14 cellular contexts compared by ENCODE assay signal in the genomic region with DNA sequence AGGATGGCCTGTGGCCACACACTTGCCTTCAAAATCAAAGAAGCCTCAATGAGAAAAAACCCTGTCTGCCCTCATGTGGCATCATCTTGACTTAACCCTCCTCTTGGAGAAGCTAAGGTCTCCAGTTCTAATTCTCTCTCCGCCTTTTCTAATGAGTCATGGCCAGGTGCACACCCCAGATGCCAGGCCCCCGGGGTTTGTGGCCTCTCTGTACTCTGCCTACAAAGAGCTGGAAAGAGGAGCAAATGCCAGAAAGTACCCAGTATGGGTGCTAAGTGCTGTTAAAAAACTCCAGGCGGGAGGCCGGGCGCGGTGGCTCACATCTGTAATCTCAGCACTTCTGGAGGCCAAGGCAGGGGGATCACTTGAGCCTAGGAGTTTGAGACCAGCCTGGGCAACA. TPM values are rescaled to one million over a fixed set of nuclear protein-coding genes. Genes with fewer than 3 reads are reported as not detected.
DNase-seq lines count a peak whose midpoint lies in the region; ATAC-seq and TF ChIP-seq lines count a peak whose summit lies in the region.
"Not testable (repeated sequence)": the region's sequence is repeated elsewhere in the genome, so short reads cannot be mapped to it uniquely, and the experiment has no call there.
"Had no signal": no experiment of that assay in that cellular context is flagged by ENCODE, and none has a peak within 500 bp of the region (broad histone marks: within the 10 kb centered on the region; RNA-seq: fewer than 3 reads in every experiment).

No MANE protein-coding gene starts in this region.

- H2AFZ ChIP-seq in DND-41 (ENCODE audit: low read depth, low read length): not testable (repeated sequence)

- in situ Hi-C loops in gastrocnemius medialis (cut with MboI; ENCODE audit: low sequenced_read_pairs in 4 of 4): not testable (repeated sequence)

- not testable (repeated sequence) for H3K27me3 ChIP-seq in DND-41 (ENCODE audit: insufficient read depth, low read length, poor library complexity); left ventricle myocardium inferior (ENCODE audit: low read depth); gastrocnemius medialis

- H3K4me2 ChIP-seq in DND-41 (ENCODE audit: insufficient read depth, low read length): not testable (repeated sequence)

- H3K27ac Mint-ChIP-seq in activated CD4-positive, alpha-beta T cell treated with anti-CD3 and anti-CD28 coated beads, Interleukin-2, amount 10 ng/mL, durations not matched to agents 7 days and 5 days: peak overlapping the region; percentile 27
- H3K27ac Mint-ChIP-seq in activated naive CD8-positive, alpha-beta T cell: peak overlapping the region; percentile 58
- H3K27ac Mint-ChIP-seq in central memory CD8-positive, alpha-beta T cell (ENCODE audit: low read depth): peak overlapping the region; percentile 69

- H3K27me3 Mint-ChIP-seq in activated CD4-positive, alpha-beta T cell treated with anti-CD3 and anti-CD28 coated beads, Interleukin-2, amount 10 ng/mL, durations not matched to agents 7 days and 5 days; activated naive CD8-positive, alpha-beta T cell; central memory CD8-positive, alpha-beta T cell: not testable (repeated sequence)

- not testable (repeated sequence) for H3K9me3 ChIP-seq in DND-41 (ENCODE audit: insufficient read depth, low read length, severe bottlenecking); left ventricle myocardium inferior (replicated peaks); gastrocnemius medialis

- POLR2A ChIA-PET in activated CD4-positive, alpha-beta T cell treated with anti-CD3 and anti-CD28 coated beads, Interleukin-2, amount 10 ng/mL, durations not matched to agents 7 days and 5 days (lab: Charles Lee): not testable (repeated sequence)

- H3K36me3 ChIP-seq in DND-41 (ENCODE audit: insufficient read depth, low read length); left ventricle myocardium inferior; gastrocnemius medialis: not testable (repeated sequence)

- TF ChIP-seq POLR2A in gastrocnemius medialis (IDR thresholded peaks at IDR 0.05): not testable (repeated sequence)

- peak; percentile 72 for ATAC-seq in DND-41 (ENCODE audit: insufficient read depth, low read depth)
- not testable (repeated sequence) for ATAC-seq in central memory CD8-positive, alpha-beta T cell (replicated peaks; ENCODE audit: extremely low read depth, poor library complexity, severe bottlenecking); gastrocnemius medialis

- not testable (repeated sequence) for H3K27ac ChIP-seq in DND-41 (ENCODE audit: low read length)
- peak overlapping the region; percentile 46 for H3K27ac ChIP-seq in left ventricle myocardium inferior (replicated peaks)
- peak overlapping the region; percentile 98 to 100 (median 98) for H3K27ac ChIP-seq in gastrocnemius medialis
- peak overlapping the region; percentile 40 for H3K27ac ChIP-seq in substantia nigra (ENCODE audit: low read depth, low read length, poor library complexity, severe bottlenecking)

- TF ChIP-seq CTCF in DND-41 (IDR thresholded peaks at IDR 0.05; ENCODE audit: borderline replicate concordance, extremely low read depth, low read length, poor library complexity, severe bottlenecking); left ventricle myocardium inferior (IDR thresholded peaks at IDR 0.05; ENCODE audit: borderline replicate concordance); gastrocnemius medialis (IDR thresholded peaks at IDR 0.05 in 4 of 5, conservative IDR thresholded peaks at IDR 0.05 in 1 of 5): not testable (repeated sequence)

- H3K4me1 Mint-ChIP-seq in activated CD4-positive, alpha-beta T cell treated with anti-CD3 and anti-CD28 coated beads, Interleukin-2, amount 10 ng/mL, durations not matched to agents 7 days and 5 days: peaks cover 16% of the 10 kb centered on the region
- peaks cover 30% of the 10 kb centered on the region for H3K4me1 Mint-ChIP-seq in activated naive CD8-positive, alpha-beta T cell (ENCODE audit: low read depth)
- H3K4me1 Mint-ChIP-seq in central memory CD8-positive, alpha-beta T cell: peaks cover 21% of the 10 kb centered on the region

- CTCF ChIA-PET in activated CD4-positive, alpha-beta T cell treated with anti-CD3 and anti-CD28 coated beads, Interleukin-2, amount 10 ng/mL, durations not matched to agents 7 days and 5 days (lab: Charles Lee): not testable (repeated sequence)

- not testable (repeated sequence) for H3K9me3 Mint-ChIP-seq in activated CD4-positive, alpha-beta T cell treated with anti-CD3 and anti-CD28 coated beads, Interleukin-2, amount 10 ng/mL, durations not matched to agents 7 days and 5 days; activated naive CD8-positive, alpha-beta T cell (ENCODE audit: low read depth); central memory CD8-positive, alpha-beta T cell

- H4K20me1 ChIP-seq in DND-41 (ENCODE audit: insufficient read depth, low read length): not testable (repeated sequence)

- H3K4me3 Mint-ChIP-seq in activated CD4-positive, alpha-beta T cell treated with anti-CD3 and anti-CD28 coated beads, Interleukin-2, amount 10 ng/mL, durations not matched to agents 7 days and 5 days; activated naive CD8-positive, alpha-beta T cell; central memory CD8-positive, alpha-beta T cell: not testable (repeated sequence)

- H3K36me3 Mint-ChIP-seq in activated CD4-positive, alpha-beta T cell treated with anti-CD3 and anti-CD28 coated beads, Interleukin-2, amount 10 ng/mL, durations not matched to agents 7 days and 5 days (ENCODE audit: low read depth); activated naive CD8-positive, alpha-beta T cell; central memory CD8-positive, alpha-beta T cell (ENCODE audit: insufficient read depth): not testable (repeated sequence)

- H3K9ac ChIP-seq in DND-41 (ENCODE audit: low read depth, low read length): not testable (repeated sequence)

- peaks cover 27% of the 10 kb centered on the region for H3K79me2 ChIP-seq in DND-41 (ENCODE audit: insufficient read depth, low read length)

- H3K4me3 ChIP-seq in DND-41 (ENCODE audit: low read depth in 1 of 2, low read length in 2 of 2); left ventricle myocardium inferior; gastrocnemius medialis: not testable (repeated sequence)

- H3K4me1 ChIP-seq in DND-41 (ENCODE audit: insufficient read depth, low read length): not testable (repeated sequence)
- H3K4me1 ChIP-seq in left ventricle myocardium inferior: peaks cover 32% of the 10 kb centered on the region
- H3K4me1 ChIP-seq in gastrocnemius medialis: peaks cover 49 to 85% of the 10 kb centered on the region in 2 donors

- intact Hi-C loops in left ventricle myocardium inferior (cut with micrococcal nuclease): not testable (repeated sequence)
- intact Hi-C loops in gastrocnemius medialis (cut with DNase I; ENCODE audit: low total_unique reads): loop anchor here (5.0 kb wide), 1 partner anchor 32 kb away; no protein-coding TSS in a partner anchor

- peak; percentile 45 for DNase-seq in DND-41
- DNase-seq in RPMI7951 (ENCODE audit: low read depth): peak; percentile 31
- not testable (repeated sequence) for DNase-seq in activated CD4-positive, alpha-beta T cell treated with anti-CD3 and anti-CD28 coated beads, Interleukin-2, amount 10 ng/mL, durations not matched to agents 7 days and 5 days; central memory CD8-positive, alpha-beta T cell (ENCODE audit: low spot score in 2 of 2); left ventricle myocardium inferior; substantia nigra (lab: John Stamatoyannopoulos, UW)
- DNase-seq in gastrocnemius medialis: peak in 1 of 2 donors; percentile 51

RNA-seq across cellular contexts. Expression of gene PVRIG, which starts 20.2 kb away (rescaled TPM):
- total RNA-seq in RPMI7951 (2014; rRNA removed; shearing (Covaris generic)): not detected in 2 replicates
- 10 to 100 TPM; 61.2 to 66.6 TPM for total RNA-seq in activated CD4-positive, alpha-beta T cell treated with anti-CD3 and anti-CD28 coated beads, Interleukin-2, amount 10 ng/mL, durations not matched to agents 7 days and 5 days
- total RNA-seq in left ventricle myocardium inferior: not detected
- not detected for total RNA-seq in gastrocnemius medialis
- total RNA-seq: Daoy, G401, H4, IMR-90, NCI-H460, Right ventricle myocardium inferior had no signal

Comparison
In these comparisons a context has a peak if more than half of its experiments do, and no peak if none do; other contexts are left out.
1. RNA of gene PVRIG, which starts 20.2 kb away (total RNA-seq): 61.2 to 66.6 TPM in activated CD4-positive, alpha-beta T cell treated with anti-CD3 and anti-CD28 coated beads, Interleukin-2, amount 10 ng/mL, durations not matched to agents 7 days and 5 days; not detected in RPMI7951, not detected in left ventricle myocardium inferior (single experiment) and not detected in gastrocnemius medialis; every median in the first group is over 10 times any median in the second.
2. Peak in every context shown above with its lines, with median percentiles within 50 percentile points of each other: H3K27ac Mint-ChIP-seq.